25 cellular contexts compared by ENCODE assay signal in genomic region chr2:198000417-198000816, GRCh38.
"Had no signal": no experiment of that assay in that cellular context is flagged by ENCODE, and none has a peak within 500 bp of the region (broad histone marks: within the 10 kb centered on the region; RNA-seq: fewer than 3 reads in every experiment).

No MANE protein-coding gene starts in this region.

- H3K4me3 ChIP-seq: esophagus muscularis mucosa, gastroesophageal sphincter, heart left ventricle, hepatocyte, lung, ovary, psoas muscle, sigmoid colon, stomach, thyroid gland, vagina had no signal

- DNase-seq: dermis blood vessel endothelial cell; effector memory CD4-positive, alpha-beta T cell; foreskin keratinocyte; heart left ventricle; kidney; natural killer cell; occipital lobe; ovary; posterior cingulate gyrus; psoas muscle; right cardiac atrium; sigmoid colon; stimulated activated CD4-positive, alpha-beta T cell treated with anti-CD3 and anti-CD28 coated beads, Interleukin-2, amount 100 ng/mL, for 24 hours; stimulated activated CD4-positive, alpha-beta T cell treated with anti-CD3 and anti-CD28 coated beads, Interleukin-4, amount 100 ng/mL, for 24 hours; stomach; thyroid gland; trophoblast cell had no signal

- ATAC-seq: foreskin keratinocyte; gastroesophageal sphincter; heart left ventricle; left lobe of liver; natural killer cell; psoas muscle; right cardiac atrium; stimulated activated memory B cell treated with anti-CD40 and anti-IgM and Interleukin-4, amounts not matched to agents 10 μg/mL and 1 μg/mL and 100 μg/mL, for 72 hours had no signal

- H3K4me3 Mint-ChIP-seq: memory B cell; natural killer cell; stimulated activated memory B cell treated with anti-CD40 and anti-IgM and Interleukin-4, amounts not matched to agents 10 μg/mL and 1 μg/mL and 100 μg/mL, for 72 hours had no signal

- H3K27ac ChIP-seq: esophagus muscularis mucosa, foreskin keratinocyte, gastroesophageal sphincter, heart left ventricle, hepatocyte, ovary, psoas muscle, sigmoid colon, stomach, thyroid gland, vagina had no signal

- H3K36me3 ChIP-seq: esophagus muscularis mucosa, gastroesophageal sphincter, heart left ventricle, ovary, sigmoid colon, stomach, thyroid gland, vagina had no signal

- H3K4me1 Mint-ChIP-seq: natural killer cell; stimulated activated memory B cell treated with anti-CD40 and anti-IgM and Interleukin-4, amounts not matched to agents 10 μg/mL and 1 μg/mL and 100 μg/mL, for 72 hours had no signal

- H3K4me1 ChIP-seq: foreskin keratinocyte, stomach, vagina had no signal

- H3K9me3 ChIP-seq: esophagus muscularis mucosa, gastroesophageal sphincter, heart left ventricle, ovary, psoas muscle, sigmoid colon, stomach, thyroid gland, vagina had no signal

- H3K9me3 Mint-ChIP-seq: memory B cell; stimulated activated memory B cell treated with anti-CD40 and anti-IgM and Interleukin-4, amounts not matched to agents 10 μg/mL and 1 μg/mL and 100 μg/mL, for 72 hours had no signal

- H3K27ac Mint-ChIP-seq: memory B cell; natural killer cell; stimulated activated memory B cell treated with anti-CD40 and anti-IgM and Interleukin-4, amounts not matched to agents 10 μg/mL and 1 μg/mL and 100 μg/mL, for 72 hours had no signal

- H3K27me3 ChIP-seq: esophagus muscularis mucosa, foreskin keratinocyte, gastroesophageal sphincter, heart left ventricle, ovary, sigmoid colon, stomach, thyroid gland, vagina had no signal

- H3K36me3 Mint-ChIP-seq: memory B cell; natural killer cell; stimulated activated memory B cell treated with anti-CD40 and anti-IgM and Interleukin-4, amounts not matched to agents 10 μg/mL and 1 μg/mL and 100 μg/mL, for 72 hours had no signal
